In genomic region chr20:57659789-57660509, GRCh38 we compare ENCODE assay signal across 1 cellular context.
TF ChIP-seq lines count a peak whose summit lies in the region.

No MANE protein-coding gene starts in this region.

TF ChIP-seq in HepG2, 621 proteins besides CTCF, POLR2A, EP300 and RAD21:
- 0 out of 2 replicates have a peak, but pooled peaks have one; percentile 42 for TF ChIP-seq ELK4 (CRISPR knock-in tag; IDR thresholded peaks at IDR 0.05; ENCODE audit: borderline replicate concordance)
- TF ChIP-seq, protein P1, sequence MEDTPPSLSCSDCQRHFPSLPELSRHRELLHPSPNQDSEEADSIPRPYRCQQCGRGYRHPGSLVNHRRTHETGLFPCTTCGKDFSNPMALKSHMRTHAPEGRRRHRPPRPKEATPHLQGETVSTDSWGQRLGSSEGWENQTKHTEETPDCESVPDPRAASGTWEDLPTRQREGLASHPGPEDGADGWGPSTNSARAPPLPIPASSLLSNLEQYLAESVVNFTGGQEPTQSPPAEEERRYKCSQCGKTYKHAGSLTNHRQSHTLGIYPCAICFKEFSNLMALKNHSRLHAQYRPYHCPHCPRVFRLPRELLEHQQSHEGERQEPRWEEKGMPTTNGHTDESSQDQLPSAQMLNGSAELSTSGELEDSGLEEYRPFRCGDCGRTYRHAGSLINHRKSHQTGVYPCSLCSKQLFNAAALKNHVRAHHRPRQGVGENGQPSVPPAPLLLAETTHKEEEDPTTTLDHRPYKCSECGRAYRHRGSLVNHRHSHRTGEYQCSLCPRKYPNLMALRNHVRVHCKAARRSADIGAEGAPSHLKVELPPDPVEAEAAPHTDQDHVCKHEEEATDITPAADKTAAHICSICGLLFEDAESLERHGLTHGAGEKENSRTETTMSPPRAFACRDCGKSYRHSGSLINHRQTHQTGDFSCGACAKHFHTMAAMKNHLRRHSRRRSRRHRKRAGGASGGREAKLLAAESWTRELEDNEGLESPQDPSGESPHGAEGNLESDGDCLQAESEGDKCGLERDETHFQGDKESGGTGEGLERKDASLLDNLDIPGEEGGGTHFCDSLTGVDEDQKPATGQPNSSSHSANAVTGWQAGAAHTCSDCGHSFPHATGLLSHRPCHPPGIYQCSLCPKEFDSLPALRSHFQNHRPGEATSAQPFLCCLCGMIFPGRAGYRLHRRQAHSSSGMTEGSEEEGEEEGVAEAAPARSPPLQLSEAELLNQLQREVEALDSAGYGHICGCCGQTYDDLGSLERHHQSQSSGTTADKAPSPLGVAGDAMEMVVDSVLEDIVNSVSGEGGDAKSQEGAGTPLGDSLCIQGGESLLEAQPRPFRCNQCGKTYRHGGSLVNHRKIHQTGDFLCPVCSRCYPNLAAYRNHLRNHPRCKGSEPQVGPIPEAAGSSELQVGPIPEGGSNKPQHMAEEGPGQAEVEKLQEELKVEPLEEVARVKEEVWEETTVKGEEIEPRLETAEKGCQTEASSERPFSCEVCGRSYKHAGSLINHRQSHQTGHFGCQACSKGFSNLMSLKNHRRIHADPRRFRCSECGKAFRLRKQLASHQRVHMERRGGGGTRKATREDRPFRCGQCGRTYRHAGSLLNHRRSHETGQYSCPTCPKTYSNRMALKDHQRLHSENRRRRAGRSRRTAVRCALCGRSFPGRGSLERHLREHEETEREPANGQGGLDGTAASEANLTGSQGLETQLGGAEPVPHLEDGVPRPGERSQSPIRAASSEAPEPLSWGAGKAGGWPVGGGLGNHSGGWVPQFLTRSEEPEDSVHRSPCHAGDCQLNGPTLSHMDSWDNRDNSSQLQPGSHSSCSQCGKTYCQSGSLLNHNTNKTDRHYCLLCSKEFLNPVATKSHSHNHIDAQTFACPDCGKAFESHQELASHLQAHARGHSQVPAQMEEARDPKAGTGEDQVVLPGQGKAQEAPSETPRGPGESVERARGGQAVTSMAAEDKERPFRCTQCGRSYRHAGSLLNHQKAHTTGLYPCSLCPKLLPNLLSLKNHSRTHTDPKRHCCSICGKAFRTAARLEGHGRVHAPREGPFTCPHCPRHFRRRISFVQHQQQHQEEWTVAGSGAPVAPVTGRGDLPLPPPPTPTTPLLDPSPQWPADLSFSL (CRISPR knock-in tag; IDR thresholded peaks at IDR 0.05): peak; percentile 34; the same call in 1 of the 2 replicates
- TF ChIP-seq, protein P2, sequence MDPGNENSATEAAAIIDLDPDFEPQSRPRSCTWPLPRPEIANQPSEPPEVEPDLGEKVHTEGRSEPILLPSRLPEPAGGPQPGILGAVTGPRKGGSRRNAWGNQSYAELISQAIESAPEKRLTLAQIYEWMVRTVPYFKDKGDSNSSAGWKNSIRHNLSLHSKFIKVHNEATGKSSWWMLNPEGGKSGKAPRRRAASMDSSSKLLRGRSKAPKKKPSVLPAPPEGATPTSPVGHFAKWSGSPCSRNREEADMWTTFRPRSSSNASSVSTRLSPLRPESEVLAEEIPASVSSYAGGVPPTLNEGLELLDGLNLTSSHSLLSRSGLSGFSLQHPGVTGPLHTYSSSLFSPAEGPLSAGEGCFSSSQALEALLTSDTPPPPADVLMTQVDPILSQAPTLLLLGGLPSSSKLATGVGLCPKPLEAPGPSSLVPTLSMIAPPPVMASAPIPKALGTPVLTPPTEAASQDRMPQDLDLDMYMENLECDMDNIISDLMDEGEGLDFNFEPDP (CRISPR knock-in tag; conservative IDR thresholded peaks at IDR 0.05): 0 out of 2 replicates have a peak, but pooled peaks have one; percentile 43
- TF ChIP-seq SNAPC4 (CRISPR knock-in tag; IDR thresholded peaks at IDR 0.05): no peak
